Comparison of ENCODE assay signal across 11 cellular contexts in the genomic region with DNA sequence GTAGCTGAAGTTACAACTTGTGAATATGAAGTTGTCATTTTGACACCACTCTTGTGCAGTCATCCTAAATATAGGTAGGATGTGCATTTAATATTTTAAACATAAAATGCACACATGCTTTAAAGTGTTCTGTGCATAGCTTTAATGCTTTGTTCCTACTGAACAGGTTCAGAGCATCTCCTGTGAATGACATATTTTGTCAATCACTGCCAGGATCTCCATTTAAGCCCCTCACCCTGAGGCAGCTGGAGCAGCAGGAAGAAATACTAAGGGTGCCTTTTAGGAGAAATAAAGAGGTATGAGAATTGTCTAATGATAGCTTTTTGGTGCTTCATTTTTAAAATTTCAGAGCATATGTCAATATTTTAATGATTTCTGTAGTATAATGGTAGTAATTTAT.
"Had no signal": no experiment of that assay in that cellular context is flagged by ENCODE, and none has a peak within 500 bp of the region (broad histone marks: within the 10 kb centered on the region; RNA-seq: fewer than 3 reads in every experiment).

No MANE protein-coding gene starts in this region.

- H3K9me3 ChIP-seq: HAP-1 had no signal

- H3K27ac ChIP-seq: GM23248 had no signal

- H3K4me2 ChIP-seq: GM23338 had no signal

- ATAC-seq: GM23338, HCT116 had no signal

- H3K9ac ChIP-seq: GM23248 had no signal

- H3K27ac Mint-ChIP-seq: GM23338, H9, HFFc6 had no signal

- H2AFZ ChIP-seq: GM23248, GM23338 had no signal

- DNase-seq: GM23248, GOT3, H7, H9, HCEC 1CT, HFFc6 had no signal

- H3K4me1 ChIP-seq: HAP-1 had no signal

- H3K9me3 Mint-ChIP-seq: GM23338, H9, HFFc6 had no signal

- FAIRE-seq: H1, H54 had no signal

- H3K4me3 ChIP-seq: GM23248, GM23338, HAP-1 had no signal

- H3K4me1 Mint-ChIP-seq: GM23338, H9 had no signal

- H3K4me3 Mint-ChIP-seq: GM23338, H9, HFFc6 had no signal
